ENCODE assay signal across 9 cellular contexts in the genomic region with DNA sequence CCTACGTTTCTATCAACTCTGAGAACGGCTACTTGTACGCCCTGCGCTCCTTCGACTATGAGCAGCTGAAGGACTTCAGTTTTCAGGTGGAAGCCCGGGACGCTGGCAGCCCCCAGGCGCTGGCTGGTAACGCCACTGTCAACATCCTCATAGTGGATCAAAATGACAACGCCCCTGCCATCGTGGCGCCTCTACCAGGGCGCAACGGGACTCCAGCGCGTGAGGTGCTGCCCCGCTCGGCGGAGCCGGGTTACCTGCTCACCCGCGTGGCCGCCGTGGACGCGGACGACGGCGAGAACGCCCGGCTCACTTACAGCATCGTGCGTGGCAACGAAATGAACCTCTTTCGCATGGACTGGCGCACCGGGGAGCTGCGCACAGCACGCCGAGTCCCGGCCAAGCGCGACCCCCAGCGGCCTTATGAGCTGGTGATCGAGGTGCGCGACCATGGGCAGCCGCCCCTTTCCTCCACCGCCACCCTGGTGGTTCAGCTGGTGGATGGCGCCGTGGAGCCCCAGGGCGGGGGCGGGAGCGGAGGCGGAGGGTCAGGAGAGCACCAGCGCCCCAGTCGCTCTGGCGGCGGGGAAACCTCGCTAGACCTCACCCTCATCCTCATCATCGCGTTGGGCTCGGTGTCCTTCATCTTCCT. TPM values are rescaled to one million over a fixed set of nuclear protein-coding genes. Genes with fewer than 3 reads are reported as not detected.
DNase-seq lines count a peak whose midpoint lies in the region; ATAC-seq, FAIRE-seq and TF ChIP-seq lines count a peak whose summit lies in the region.
"Had no signal": no experiment of that assay in that cellular context is flagged by ENCODE, and none has a peak within 500 bp of the region (broad histone marks: within the 10 kb centered on the region; RNA-seq: fewer than 3 reads in every experiment).

No MANE protein-coding gene starts in this region.

- H3K27me3 ChIP-seq in psoas muscle (ENCODE audit: insufficient read depth in 3 of 3, low read length in 2 of 3), result peaks cover 7 to 86% (median 38%) of the 10 kb centered on the region in 3 donors

- H3K36me3 ChIP-seq in psoas muscle (ENCODE audit: insufficient read depth in 1 of 2, low read depth in 1 of 2), result no peaks in the 10 kb centered on the region

- no peak for ATAC-seq in psoas muscle
- ATAC-seq in HG02623 (IDR thresholded peaks at IDR 0.05; ENCODE audit: unreplicated experiment), result no peak
- ATAC-seq: mucosa of descending colon had no signal

- no peak for FAIRE-seq in frontal cortex (lab: Jason Lieb, UNC)

- no peak overlapping the region for H3K27ac ChIP-seq in psoas muscle

- H3K9me3 ChIP-seq in psoas muscle, result no peaks in the 10 kb centered on the region
- H3K9me3 ChIP-seq: mucosa of descending colon had no signal

- 0 to 1% (median 0%) methylated on average over 51 to 63 of the region's 63 CpGs for WGBS in psoas muscle, 3 donors

- DNase-seq in EH (ENCODE audit: low read depth), result peak; percentile 19
- peak; percentile 77 for DNase-seq in NCI-H748 (lab: John Stamatoyannopoulos, UW; ENCODE audit: unreplicated experiment)
- peak; percentile 43 to 47 for DNase-seq in frontal cortex (ENCODE audit: low spot score in 2 of 2)
- peak in 1 of 2 donors; percentile 36 for DNase-seq in psoas muscle
- DNase-seq in NCI-H2081 treated with DMSO at 0.1 percent for 48 hours (lab: John Stamatoyannopoulos, UW), result no peak
- DNase-seq in NCI-H1105 (lab: John Stamatoyannopoulos, UW), result no peak
- DNase-seq in AG08395 (ENCODE audit: low spot score), result no peak

- H3K4me3 ChIP-seq in psoas muscle, result peak overlapping the region; percentile 62
- H3K4me3 ChIP-seq: mucosa of descending colon had no signal

- peaks cover 26% of the 10 kb centered on the region for H3K4me1 ChIP-seq in psoas muscle

- TF ChIP-seq CTCF in psoas muscle (IDR thresholded peaks at IDR 0.05), result no peak

- intact Hi-C loops in psoas muscle (cut with DNase I), result no loop called here

RNA-seq across cellular contexts. Expression of a gene that starts 2.7 kb away (rescaled TPM):
- total RNA-seq in frontal cortex (110 TPM), psoas muscle (under 1 TPM in 1 of 4 donors, not detected in 3; 0.12 TPM)
- polyA plus RNA-seq in psoas muscle, result under 1 TPM; 0.01 to 0.05 (median 0.01) TPM

Comparison
In these comparisons a context has a peak if more than half of its experiments do, and no peak if none do; other contexts are left out.
1. DNase-seq: peak in EH (single experiment), NCI-H748 (single experiment) and frontal cortex (2 of 2); none in NCI-H2081 treated with DMSO at 0.1 percent for 48 hours (single experiment), NCI-H1105 (single experiment) and AG08395 (single experiment).
2. RNA of a gene that starts 2.7 kb away (total RNA-seq): 110 TPM in frontal cortex (single experiment); 0.12 TPM in psoas muscle; every median in the first group is over 10 times any median in the second.